In genomic region chr1:62181531-62181930, GRCh38 we compare ENCODE assay signal across 20 cellular contexts. TPM values are rescaled to one million over a fixed set of nuclear protein-coding genes. Genes with fewer than 3 reads are reported as not detected.
DNase-seq lines count a peak whose midpoint lies in the region; ATAC-seq and TF ChIP-seq lines count a peak whose summit lies in the region.
"Had no signal": no experiment of that assay in that cellular context is flagged by ENCODE, and none has a peak within 500 bp of the region (broad histone marks: within the 10 kb centered on the region; RNA-seq: fewer than 3 reads in every experiment).

No MANE protein-coding gene starts in this region.

- H3K9me3 Mint-ChIP-seq in GM23338: no peaks in the 10 kb centered on the region
- no peaks in the 10 kb centered on the region for H3K9me3 Mint-ChIP-seq in WTC11
- H3K9me3 Mint-ChIP-seq: CD8-positive, alpha-beta T cell had no signal

- H3K18ac ChIP-seq in mesendoderm (ENCODE audit: low read length): peak overlapping the region; percentile 97

- no peak overlapping the region for H2BK120ac ChIP-seq in mesendoderm (ENCODE audit: low read depth, low read length)

- H3K4me1 ChIP-seq in GM23338 (ENCODE audit: insufficient read depth): peaks cover 62% of the 10 kb centered on the region
- peaks cover 11% of the 10 kb centered on the region for H3K4me1 ChIP-seq in mesendoderm (ENCODE audit: control insufficient read depth, low read depth, low read length)
- H3K4me1 ChIP-seq: BLaER1 had no signal

- H4K5ac ChIP-seq in mesendoderm (ENCODE audit: low read length): no peak overlapping the region

- peak overlapping the region; percentile 31 for H3K4ac ChIP-seq in mesendoderm (ENCODE audit: low read depth, low read length)

- no peak overlapping the region for H3K9ac ChIP-seq in mesendoderm (ENCODE audit: low read length)
- H3K9ac ChIP-seq: BLaER1 had no signal

- no peak overlapping the region for H3K23ac ChIP-seq in mesendoderm (ENCODE audit: low read length)

- H4K20me1 ChIP-seq in GM23338 (replicated peaks; ENCODE audit: insufficient read depth): no peaks in the 10 kb centered on the region
- H4K20me1 ChIP-seq: BLaER1 had no signal

- H2AFZ ChIP-seq in GM23338: no peak overlapping the region

- H3K27me3 Mint-ChIP-seq in GM23338 (ENCODE audit: insufficient read depth, low read depth, poor library complexity) (peaks cover 4% of the 10 kb centered on the region), WTC11 (ENCODE audit: low read depth) (no peaks in the 10 kb centered on the region)

- H2BK5ac ChIP-seq in mesendoderm (ENCODE audit: low read length): peak overlapping the region; percentile 69

- 0 out of 2 replicates have a peak, but pooled peaks cover 6% of the 10 kb centered on the region for H3K79me2 ChIP-seq in GM23338 (replicated peaks; ENCODE audit: insufficient read depth)
- H3K79me2 ChIP-seq in mesendoderm (ENCODE audit: control insufficient read depth, insufficient read depth, low read length): no peaks in the 10 kb centered on the region

- no peaks in the 10 kb centered on the region for H3K79me1 ChIP-seq in mesendoderm (ENCODE audit: low read length)

- no peaks in the 10 kb centered on the region; the same call in 1 of the 2 replicates for H3F3A ChIP-seq in GM23338 (replicated peaks; ENCODE audit: low read depth)

- no CpG with 5 or more reads among the region's 7 CpGs for WGBS in mesendoderm (ENCODE audit: extremely low coverage, insufficient coverage, low lambda C conversion rate)

- H3K36me3 Mint-ChIP-seq in GM23338 (ENCODE audit: low read depth): no peaks in the 10 kb centered on the region
- H3K36me3 Mint-ChIP-seq in WTC11: no peaks in the 10 kb centered on the region
- H3K36me3 Mint-ChIP-seq: CD8-positive, alpha-beta T cell had no signal

- H2AK5ac ChIP-seq in mesendoderm (ENCODE audit: low read length): no peak overlapping the region

- no peak for TF ChIP-seq CTCF in GM23338 (conservative IDR thresholded peaks at IDR 0.05; ENCODE audit: low read depth in 2 of 2)
- no peak for TF ChIP-seq CTCF in WTC11 (IDR thresholded peaks at IDR 0.05)

- peak; percentile 71 for ATAC-seq in GM23338
- ATAC-seq in WTC11: peak; percentile 61
- no peak for ATAC-seq in GM19351 (IDR thresholded peaks at IDR 0.05; ENCODE audit: unreplicated experiment)
- ATAC-seq: CD8-positive, alpha-beta T cell had no signal

- H3K9me2 ChIP-seq in GM23338 (ENCODE audit: insufficient read depth): peaks cover 4% of the 10 kb centered on the region; the same call in 1 of the 2 replicates

- H3K4me3 ChIP-seq in GM23338 (peak overlapping the region; percentile 33), mesendoderm (ENCODE audit: low read length) (no peak overlapping the region)
- H3K4me3 ChIP-seq: BLaER1 had no signal

- H3K4me1 Mint-ChIP-seq in GM23338: peaks cover 76% of the 10 kb centered on the region
- H3K4me1 Mint-ChIP-seq in WTC11: peaks cover 79% of the 10 kb centered on the region

- DNase-seq in GM23338 (ENCODE audit: low spot score): peak; percentile 80
- DNase-seq in WTC11 (ENCODE audit: low spot score): peak; percentile 51
- DNase-seq in mesendoderm: no peak
- DNase-seq in retina: peak; percentile 23
- DNase-seq in activated CD4-positive, alpha-beta T cell treated with anti-CD3 and anti-CD28 coated beads, Interleukin-2, amount 50 U/mL, for 48 hours: no peak
- no peak for DNase-seq in SIG-M5 (lab: John Stamatoyannopoulos, UW)
- no peak for DNase-seq in ureter (ENCODE audit: low spot score)
- DNase-seq: CD8-positive, alpha-beta T cell; DMS79; GOT3; NCI-H1105; NCI-H187; NCI-H226; NCI-H526; SHP77 treated with DMSO at 0.1 percent for 48 hours had no signal

- H3K27me3 ChIP-seq in GM23338 (ENCODE audit: insufficient read depth) (no peaks in the 10 kb centered on the region), mesendoderm (ENCODE audit: insufficient read depth, low read length, poor library complexity) (no peaks in the 10 kb centered on the region)
- H3K27me3 ChIP-seq: BLaER1 had no signal

- H3K56ac ChIP-seq in mesendoderm (ENCODE audit: low read length): peak overlapping the region; percentile 73

- H4K8ac ChIP-seq in mesendoderm (ENCODE audit: low read depth, low read length): no peak overlapping the region

- peak overlapping the region; percentile 96 for H3K27ac ChIP-seq in GM23338 (ENCODE audit: low read depth)
- H3K27ac ChIP-seq in mesendoderm (ENCODE audit: low read depth, low read length): peak overlapping the region; percentile 38
- H3K27ac ChIP-seq: BLaER1 had no signal

- H3K4me3 Mint-ChIP-seq in GM23338 (peak overlapping the region; percentile 62), WTC11 (peak overlapping the region; percentile 55)
- H3K4me3 Mint-ChIP-seq: CD8-positive, alpha-beta T cell had no signal

- CTCF ChIA-PET in WTC11 (lab: Charles Lee): no interaction called here

- POLR2A ChIA-PET in WTC11 (lab: Charles Lee): interaction anchor here (2.3 kb wide), 1 partner anchor 17 kb away, joined by 11 read pairs; no protein-coding TSS in a partner anchor

- H3K36me3 ChIP-seq in GM23338 (ENCODE audit: insufficient read depth) (no peaks in the 10 kb centered on the region), mesendoderm (ENCODE audit: control insufficient read depth, insufficient read depth, low read length) (no peaks in the 10 kb centered on the region)
- H3K36me3 ChIP-seq: BLaER1 had no signal

- peak overlapping the region; percentile 14 for H2BK15ac ChIP-seq in mesendoderm (replicated peaks; ENCODE audit: low read depth)

- H3K27ac Mint-ChIP-seq in GM23338 (peak overlapping the region; percentile 79), WTC11 (peak overlapping the region; percentile 98)
- H3K27ac Mint-ChIP-seq: CD8-positive, alpha-beta T cell had no signal

- peak overlapping the region; percentile 65 for H3K4me2 ChIP-seq in GM23338
- H3K4me2 ChIP-seq in mesendoderm (ENCODE audit: low read length): no peak overlapping the region
- H3K4me2 ChIP-seq: BLaER1 had no signal

TF ChIP-seq in GM23338, 12 proteins besides CTCF, POLR2A, EP300 and RAD21 (continues in another document):
- TF ChIP-seq NANOG (IDR thresholded peaks at IDR 0.05; ENCODE audit: borderline replicate concordance) (peak; percentile 63), EZH2 (IDR thresholded peaks at IDR 0.05; ENCODE audit: low read depth, unreplicated experiment) (no peak), ETS1 (IDR thresholded peaks at IDR 0.05) (peak; percentile 49; the same call in 1 of the 2 replicates), POLR2AphosphoS5 (IDR thresholded peaks at IDR 0.05; ENCODE audit: low read depth) (peak; percentile 67), CREB1 (CRISPR knock-in tag; IDR thresholded peaks at IDR 0.05; ENCODE audit: low read depth) (no peak)

TF ChIP-seq in WTC11, 78 proteins besides CTCF, POLR2A, EP300 and RAD21 (continues in another document):
- TF ChIP-seq ETV6 (CRISPR knock-in tag; IDR thresholded peaks at IDR 0.05) (peak; percentile 41), NFE2L1 (CRISPR knock-in tag; IDR thresholded peaks at IDR 0.05) (no peak), ATF2 (CRISPR knock-in tag; IDR thresholded peaks at IDR 0.05; ENCODE audit: borderline replicate concordance, low read depth) (no peak)
- TF ChIP-seq, protein P1, sequence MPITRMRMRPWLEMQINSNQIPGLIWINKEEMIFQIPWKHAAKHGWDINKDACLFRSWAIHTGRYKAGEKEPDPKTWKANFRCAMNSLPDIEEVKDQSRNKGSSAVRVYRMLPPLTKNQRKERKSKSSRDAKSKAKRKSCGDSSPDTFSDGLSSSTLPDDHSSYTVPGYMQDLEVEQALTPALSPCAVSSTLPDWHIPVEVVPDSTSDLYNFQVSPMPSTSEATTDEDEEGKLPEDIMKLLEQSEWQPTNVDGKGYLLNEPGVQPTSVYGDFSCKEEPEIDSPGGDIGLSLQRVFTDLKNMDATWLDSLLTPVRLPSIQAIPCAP (CRISPR knock-in tag; IDR thresholded peaks at IDR 0.05): no peak

RNA-seq across cellular contexts. Expression of gene L1TD1, which starts 13.1 kb away (rescaled TPM):
- total RNA-seq in GM23338 (2014; rRNA removed; shearing (Covaris generic)): 280 and 283 TPM in 2 replicates
- polyA plus RNA-seq in GM23338 (2016; fragmentation: Nextera tagmentation; extraction: Ambion mirVana): 509 and 628 TPM in 2 replicates
- total RNA-seq in WTC11 (2021) (296 to 319 TPM (median 303 TPM) in 3 replicates), ureter (not detected)
- 489 TPM for polyA plus RNA-seq in mesendoderm (2013, experiment 1 of 2)
- 482 TPM for polyA plus RNA-seq in mesendoderm (2013, experiment 2 of 2)
- total RNA-seq: A172; CD8-positive, alpha-beta T cell; MCF 10A; OCI-LY7 had no signal

Comparison
In these comparisons a context has a peak if more than half of its experiments do, and no peak if none do; other contexts are left out.
1. DNase-seq: peak in GM23338 (single experiment), WTC11 (single experiment) and retina (single experiment); none in mesendoderm (single experiment), activated CD4-positive, alpha-beta T cell treated with anti-CD3 and anti-CD28 coated beads, Interleukin-2, amount 50 U/mL, for 48 hours (0 of 2), SIG-M5 (single experiment) and ureter (single experiment).
2. RNA of gene L1TD1, which starts 13.1 kb away (total RNA-seq): 296 to 319 TPM in WTC11 and 280 to 283 TPM in GM23338; not detected in ureter (single experiment); every median in the first group is over 100 times any median in the second.